In the genomic region with DNA sequence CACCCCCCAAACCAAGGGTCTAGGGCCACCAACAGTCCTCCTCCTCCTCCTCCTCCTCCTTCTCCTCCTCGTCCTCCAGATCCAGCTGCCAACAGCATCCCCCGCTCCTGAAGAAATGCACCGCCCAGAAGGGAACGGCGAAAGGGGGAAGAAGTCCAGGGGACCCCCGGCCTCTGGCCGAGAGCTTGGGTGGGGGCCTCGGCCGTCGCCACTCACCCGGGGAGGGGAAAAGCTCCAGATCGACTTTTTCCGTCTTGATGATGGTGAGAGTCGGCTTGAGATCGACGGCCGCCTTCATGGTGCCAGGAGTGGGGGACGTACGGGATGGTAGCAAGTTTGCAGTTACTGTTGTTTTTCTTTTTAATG, we compare ENCODE assay signal across 1 cellular context.
A peak's percentile ranks its signal among the peaks of the same experiment; 100 is the strongest.
TF ChIP-seq lines count a peak whose summit lies in the region.

No MANE protein-coding gene starts in this region.

TF ChIP-seq in HEK293, 187 proteins besides CTCF, POLR2A, EP300 and RAD21 (continued from another document):
- TF ChIP-seq, protein P1, sequence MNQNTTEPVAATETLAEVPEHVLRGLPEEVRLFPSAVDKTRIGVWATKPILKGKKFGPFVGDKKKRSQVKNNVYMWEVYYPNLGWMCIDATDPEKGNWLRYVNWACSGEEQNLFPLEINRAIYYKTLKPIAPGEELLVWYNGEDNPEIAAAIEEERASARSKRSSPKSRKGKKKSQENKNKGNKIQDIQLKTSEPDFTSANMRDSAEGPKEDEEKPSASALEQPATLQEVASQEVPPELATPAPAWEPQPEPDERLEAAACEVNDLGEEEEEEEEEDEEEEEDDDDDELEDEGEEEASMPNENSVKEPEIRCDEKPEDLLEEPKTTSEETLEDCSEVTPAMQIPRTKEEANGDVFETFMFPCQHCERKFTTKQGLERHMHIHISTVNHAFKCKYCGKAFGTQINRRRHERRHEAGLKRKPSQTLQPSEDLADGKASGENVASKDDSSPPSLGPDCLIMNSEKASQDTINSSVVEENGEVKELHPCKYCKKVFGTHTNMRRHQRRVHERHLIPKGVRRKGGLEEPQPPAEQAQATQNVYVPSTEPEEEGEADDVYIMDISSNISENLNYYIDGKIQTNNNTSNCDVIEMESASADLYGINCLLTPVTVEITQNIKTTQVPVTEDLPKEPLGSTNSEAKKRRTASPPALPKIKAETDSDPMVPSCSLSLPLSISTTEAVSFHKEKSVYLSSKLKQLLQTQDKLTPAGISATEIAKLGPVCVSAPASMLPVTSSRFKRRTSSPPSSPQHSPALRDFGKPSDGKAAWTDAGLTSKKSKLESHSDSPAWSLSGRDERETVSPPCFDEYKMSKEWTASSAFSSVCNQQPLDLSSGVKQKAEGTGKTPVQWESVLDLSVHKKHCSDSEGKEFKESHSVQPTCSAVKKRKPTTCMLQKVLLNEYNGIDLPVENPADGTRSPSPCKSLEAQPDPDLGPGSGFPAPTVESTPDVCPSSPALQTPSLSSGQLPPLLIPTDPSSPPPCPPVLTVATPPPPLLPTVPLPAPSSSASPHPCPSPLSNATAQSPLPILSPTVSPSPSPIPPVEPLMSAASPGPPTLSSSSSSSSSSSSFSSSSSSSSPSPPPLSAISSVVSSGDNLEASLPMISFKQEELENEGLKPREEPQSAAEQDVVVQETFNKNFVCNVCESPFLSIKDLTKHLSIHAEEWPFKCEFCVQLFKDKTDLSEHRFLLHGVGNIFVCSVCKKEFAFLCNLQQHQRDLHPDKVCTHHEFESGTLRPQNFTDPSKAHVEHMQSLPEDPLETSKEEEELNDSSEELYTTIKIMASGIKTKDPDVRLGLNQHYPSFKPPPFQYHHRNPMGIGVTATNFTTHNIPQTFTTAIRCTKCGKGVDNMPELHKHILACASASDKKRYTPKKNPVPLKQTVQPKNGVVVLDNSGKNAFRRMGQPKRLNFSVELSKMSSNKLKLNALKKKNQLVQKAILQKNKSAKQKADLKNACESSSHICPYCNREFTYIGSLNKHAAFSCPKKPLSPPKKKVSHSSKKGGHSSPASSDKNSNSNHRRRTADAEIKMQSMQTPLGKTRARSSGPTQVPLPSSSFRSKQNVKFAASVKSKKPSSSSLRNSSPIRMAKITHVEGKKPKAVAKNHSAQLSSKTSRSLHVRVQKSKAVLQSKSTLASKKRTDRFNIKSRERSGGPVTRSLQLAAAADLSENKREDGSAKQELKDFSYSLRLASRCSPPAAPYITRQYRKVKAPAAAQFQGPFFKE (tag by site-specific recombination; IDR thresholded peaks at IDR 0.05; ENCODE audit: borderline replicate concordance): no peak
- TF ChIP-seq ZFHX2 (tag by site-specific recombination; conservative IDR thresholded peaks at IDR 0.05): peak; percentile 25; the same call in 1 of the 2 replicates
- TF ChIP-seq ZNF677 (tag by site-specific recombination; IDR thresholded peaks at IDR 0.05): no peak
- TF ChIP-seq ZBTB20 (tag by site-specific recombination; IDR thresholded peaks at IDR 0.05): no peak
- peak; percentile 63 for TF ChIP-seq ZBTB17 (tag by site-specific recombination; IDR thresholded peaks at IDR 0.05)
- TF ChIP-seq RBAK (tag by site-specific recombination; IDR thresholded peaks at IDR 0.05): no peak
- no peak for TF ChIP-seq ZSCAN16 (tag by site-specific recombination; IDR thresholded peaks at IDR 0.05)
- TF ChIP-seq, protein P2, sequence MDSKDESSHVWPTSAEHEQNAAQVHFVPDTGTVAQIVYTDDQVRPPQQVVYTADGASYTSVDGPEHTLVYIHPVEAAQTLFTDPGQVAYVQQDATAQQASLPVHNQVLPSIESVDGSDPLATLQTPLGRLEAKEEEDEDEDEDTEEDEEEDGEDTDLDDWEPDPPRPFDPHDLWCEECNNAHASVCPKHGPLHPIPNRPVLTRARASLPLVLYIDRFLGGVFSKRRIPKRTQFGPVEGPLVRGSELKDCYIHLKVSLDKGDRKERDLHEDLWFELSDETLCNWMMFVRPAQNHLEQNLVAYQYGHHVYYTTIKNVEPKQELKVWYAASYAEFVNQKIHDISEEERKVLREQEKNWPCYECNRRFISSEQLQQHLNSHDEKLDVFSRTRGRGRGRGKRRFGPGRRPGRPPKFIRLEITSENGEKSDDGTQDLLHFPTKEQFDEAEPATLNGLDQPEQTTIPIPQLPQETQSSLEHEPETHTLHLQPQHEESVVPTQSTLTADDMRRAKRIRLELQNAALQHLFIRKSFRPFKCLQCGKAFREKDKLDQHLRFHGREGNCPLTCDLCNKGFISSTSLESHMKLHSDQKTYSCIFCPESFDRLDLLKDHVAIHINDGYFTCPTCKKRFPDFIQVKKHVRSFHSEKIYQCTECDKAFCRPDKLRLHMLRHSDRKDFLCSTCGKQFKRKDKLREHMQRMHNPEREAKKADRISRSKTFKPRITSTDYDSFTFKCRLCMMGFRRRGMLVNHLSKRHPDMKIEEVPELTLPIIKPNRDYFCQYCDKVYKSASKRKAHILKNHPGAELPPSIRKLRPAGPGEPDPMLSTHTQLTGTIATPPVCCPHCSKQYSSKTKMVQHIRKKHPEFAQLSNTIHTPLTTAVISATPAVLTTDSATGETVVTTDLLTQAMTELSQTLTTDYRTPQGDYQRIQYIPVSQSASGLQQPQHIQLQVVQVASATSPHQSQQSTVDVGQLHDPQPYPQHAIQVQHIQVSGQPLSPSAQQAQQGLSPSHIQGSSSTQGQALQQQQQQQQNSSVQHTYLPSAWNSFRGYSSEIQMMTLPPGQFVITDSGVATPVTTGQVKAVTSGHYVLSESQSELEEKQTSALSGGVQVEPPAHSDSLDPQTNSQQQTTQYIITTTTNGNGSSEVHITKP (tag by site-specific recombination; IDR thresholded peaks at IDR 0.05): 0 out of 2 replicates have a peak, but pooled peaks have one; percentile 32
- TF ChIP-seq ZNF777 (tag by site-specific recombination; IDR thresholded peaks at IDR 0.05; ENCODE audit: borderline replicate concordance): peak; percentile 37; the same call in 1 of the 2 replicates
- TF ChIP-seq, protein P3, sequence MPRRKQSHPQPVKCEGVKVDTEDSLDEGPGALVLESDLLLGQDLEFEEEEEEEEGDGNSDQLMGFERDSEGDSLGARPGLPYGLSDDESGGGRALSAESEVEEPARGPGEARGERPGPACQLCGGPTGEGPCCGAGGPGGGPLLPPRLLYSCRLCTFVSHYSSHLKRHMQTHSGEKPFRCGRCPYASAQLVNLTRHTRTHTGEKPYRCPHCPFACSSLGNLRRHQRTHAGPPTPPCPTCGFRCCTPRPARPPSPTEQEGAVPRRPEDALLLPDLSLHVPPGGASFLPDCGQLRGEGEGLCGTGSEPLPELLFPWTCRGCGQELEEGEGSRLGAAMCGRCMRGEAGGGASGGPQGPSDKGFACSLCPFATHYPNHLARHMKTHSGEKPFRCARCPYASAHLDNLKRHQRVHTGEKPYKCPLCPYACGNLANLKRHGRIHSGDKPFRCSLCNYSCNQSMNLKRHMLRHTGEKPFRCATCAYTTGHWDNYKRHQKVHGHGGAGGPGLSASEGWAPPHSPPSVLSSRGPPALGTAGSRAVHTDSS (tag by site-specific recombination; IDR thresholded peaks at IDR 0.05): peak; percentile 46; the same call in 1 of the 2 replicates
- TF ChIP-seq KLF1 (tag by site-specific recombination; IDR thresholded peaks at IDR 0.05): no peak
